Comparison of ENCODE assay signal across 1 cellular context in the genomic region with DNA sequence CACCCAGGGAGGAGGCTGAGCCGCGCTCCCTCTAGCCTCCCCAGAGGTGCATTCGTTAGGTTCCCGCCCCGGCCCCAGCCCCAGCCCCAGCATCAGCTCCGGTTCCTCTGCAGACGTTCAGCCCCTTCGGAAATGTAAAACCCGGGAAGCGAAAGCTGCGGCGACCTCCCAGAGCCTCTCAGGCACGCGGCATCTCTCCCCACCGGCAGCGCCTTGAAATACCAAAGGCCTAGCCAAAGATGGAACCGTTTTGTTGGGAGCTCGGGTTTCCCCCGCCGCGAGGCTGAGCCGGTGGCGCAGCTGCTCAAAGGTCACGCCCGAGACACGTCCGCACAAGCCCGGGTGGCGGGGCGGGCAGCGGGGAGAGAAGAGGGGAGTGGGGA.
TF ChIP-seq lines count a peak whose summit lies in the region.

No MANE protein-coding gene starts in this region.

TF ChIP-seq in IMR-90, 13 proteins besides CTCF, POLR2A, EP300 and RAD21 (continued from another document):
- TF ChIP-seq MXI1 (IDR thresholded peaks at IDR 0.05; ENCODE audit: borderline replicate concordance, low read depth, low read length) (no peak), RCOR1 (IDR thresholded peaks at IDR 0.05; ENCODE audit: insufficient replicate concordance, low read length) (no peak), FOS (IDR thresholded peaks at IDR 0.05; ENCODE audit: low read depth, low read length) (no peak), MAZ (IDR thresholded peaks at IDR 0.05; ENCODE audit: borderline replicate concordance, low read depth, low read length) (no peak; the same call in 1 of the 2 replicates)
